Comparison of ENCODE assay signal across 7 cellular contexts in the genomic region with DNA sequence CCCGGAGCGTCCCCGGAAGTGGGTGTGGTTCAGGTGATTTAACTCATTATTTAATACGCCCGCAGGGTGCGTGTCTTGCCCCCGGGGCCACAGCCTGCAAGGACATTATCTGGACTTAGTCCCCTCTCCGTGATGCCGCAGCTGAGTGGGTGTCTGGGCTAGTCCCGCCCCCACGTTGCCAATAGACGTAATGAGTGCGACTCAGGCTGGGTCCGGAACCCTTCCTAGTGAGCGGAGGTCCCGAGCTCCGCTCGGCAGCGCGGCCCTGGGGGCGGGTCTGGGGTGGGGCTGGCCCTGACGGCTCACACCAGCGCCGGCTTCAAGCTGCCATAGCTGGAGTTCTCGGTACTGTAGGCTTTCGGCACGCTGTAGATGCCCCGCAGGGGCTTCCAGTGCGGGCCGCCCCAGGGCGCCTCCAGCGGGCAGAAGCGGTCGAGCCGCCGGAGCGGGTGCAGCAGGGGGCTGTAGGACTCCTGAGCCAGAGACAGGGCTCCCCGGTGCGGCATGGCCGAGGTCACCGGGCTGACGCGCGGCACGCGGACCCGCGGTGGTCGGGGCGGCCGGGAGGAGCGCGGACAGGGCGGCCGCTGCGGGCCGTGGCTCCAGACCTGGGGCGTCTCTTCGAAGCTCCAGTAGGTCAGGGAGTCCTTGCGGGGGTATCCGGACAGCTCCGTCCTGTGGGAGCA. TPM values are rescaled to one million over a fixed set of nuclear protein-coding genes. Genes with fewer than 3 reads are reported as not detected.
DNase-seq lines count a peak whose midpoint lies in the region; ATAC-seq and TF ChIP-seq lines count a peak whose summit lies in the region.

No MANE protein-coding gene starts in this region.

- DNase-seq in NCI-H146 (lab: John Stamatoyannopoulos, UW) (peak; percentile 71), dermis microvascular lymphatic vessel endothelial cell (ENCODE audit: low read depth in 2 of 2) (peak; percentile 23 to 68), lower lobe of right lung (peak; percentile 67)
- peak; percentile 75 for DNase-seq in activated CD4-positive, alpha-beta T cell treated with anti-CD3 and anti-CD28 coated beads for 48 hours
- peak; percentile 26 to 34 for DNase-seq in stimulated activated CD8-positive, alpha-beta memory T cell treated with anti-CD3 and anti-CD28 coated beads, Interleukin-4, amount 100 ng/mL, for 1 hour (ENCODE audit: low read depth in 2 of 2, low spot score in 1 of 2)

- no peaks in the 10 kb centered on the region for H3K9me3 ChIP-seq in lower lobe of right lung

- H3K27ac ChIP-seq in lower lobe of right lung, result no peak overlapping the region

- intact Hi-C loops in lower lobe of right lung (cut with DNase I), result no loop called here

- H3K4me1 ChIP-seq in lower lobe of right lung, result peaks cover 21% of the 10 kb centered on the region

- H3K4me3 ChIP-seq in lower lobe of right lung, result peak overlapping the region; percentile 54

- TF ChIP-seq CTCF in lower lobe of right lung (IDR thresholded peaks at IDR 0.05), result peak; percentile 68

- peaks cover 20% of the 10 kb centered on the region for H3K36me3 ChIP-seq in lower lobe of right lung

- peak; percentile 29 for TF ChIP-seq POLR2A in GM18951 (IDR thresholded peaks at IDR 0.05; ENCODE audit: extremely low read depth, insufficient read depth, insufficient read length)

- in situ Hi-C loops in GM18951 (cut with MboI; ENCODE audit: low sequenced_read_pairs, unreplicated experiment), result no loop called here

- H3K27me3 ChIP-seq in lower lobe of right lung (ENCODE audit: low read depth), result peaks cover 7% of the 10 kb centered on the region

- ATAC-seq in lower lobe of right lung, result peak; percentile 73 to 80
- no peak for ATAC-seq in GM19351 (IDR thresholded peaks at IDR 0.05; ENCODE audit: unreplicated experiment)

RNA-seq across cellular contexts. Expression of a gene that starts 0.9 kb away (rescaled TPM):
- total RNA-seq in dermis microvascular lymphatic vessel endothelial cell, result 0.89 TPM in 1 of 2 replicates, not detected in the other
- total RNA-seq in lower lobe of right lung, result not detected

RNA-seq across cellular contexts. Expression of a gene that starts 6.3 kb away (rescaled TPM):
- total RNA-seq in dermis microvascular lymphatic vessel endothelial cell, result not detected in 2 replicates
- total RNA-seq in lower lobe of right lung, result not detected

RNA-seq across cellular contexts. Expression of a gene that starts 13.9 kb away (rescaled TPM):
- not detected in 2 replicates for total RNA-seq in dermis microvascular lymphatic vessel endothelial cell
- not detected for total RNA-seq in lower lobe of right lung

RNA-seq across cellular contexts. Expression of a gene that starts 18.9 kb away (rescaled TPM):
- total RNA-seq in dermis microvascular lymphatic vessel endothelial cell, result not detected in 2 replicates
- total RNA-seq in lower lobe of right lung, result not detected

RNA-seq across cellular contexts. Expression of a gene that starts 24.1 kb away (rescaled TPM):
- total RNA-seq in dermis microvascular lymphatic vessel endothelial cell, result 139 and 197 TPM in 2 replicates
- 45.3 TPM for total RNA-seq in lower lobe of right lung
